Comparison of ENCODE assay signal across 16 cellular contexts in the genomic region with DNA sequence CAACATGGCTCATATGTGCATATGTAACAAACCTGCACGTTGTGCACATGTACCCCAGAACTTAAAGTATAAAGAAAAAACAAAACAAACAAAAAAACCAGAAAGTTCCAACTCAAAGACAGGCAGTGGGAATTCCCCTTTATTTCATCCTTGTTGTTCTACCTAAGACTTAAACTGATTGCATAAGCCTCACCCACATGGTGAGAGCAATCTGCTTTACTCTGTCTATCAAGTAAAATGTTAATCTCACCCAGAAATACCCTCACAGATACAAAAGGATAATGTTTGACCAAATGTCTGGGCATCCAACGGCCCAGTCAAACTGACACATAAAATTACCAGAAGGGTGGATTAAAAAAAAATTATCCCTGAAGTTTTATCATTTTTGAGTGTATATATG.
DNase-seq lines count a peak whose midpoint lies in the region; ATAC-seq and TF ChIP-seq lines count a peak whose summit lies in the region.
"Had no signal": no experiment of that assay in that cellular context is flagged by ENCODE, and none has a peak within 500 bp of the region (broad histone marks: within the 10 kb centered on the region; RNA-seq: fewer than 3 reads in every experiment).

No MANE protein-coding gene starts in this region.

- in situ Hi-C loops in G401 (cut with HindIII; ENCODE audit: low sequenced_read_pairs): no loop called here

- H3K4me3 ChIP-seq in WERI-Rb-1 (ENCODE audit: low read depth, low read length) (no peak overlapping the region), epithelial cell of esophagus (ENCODE audit: low read length) (no peak overlapping the region)
- H3K4me3 ChIP-seq: BLaER1 treated with 17β-estradiol and CSF1 and Interleukin-3, amounts not matched to agents 10 nM and 100 nM had no signal

- H3K27me3 ChIP-seq in WERI-Rb-1 (ENCODE audit: insufficient read depth, low read depth, severe bottlenecking): no peaks in the 10 kb centered on the region
- H3K27me3 ChIP-seq: BLaER1 treated with 17β-estradiol and CSF1 and Interleukin-3, amounts not matched to agents 10 nM and 100 nM had no signal

- no peak for ATAC-seq in HG02623 (IDR thresholded peaks at IDR 0.05; ENCODE audit: unreplicated experiment)

- TF ChIP-seq CTCF in WERI-Rb-1 (IDR thresholded peaks at IDR 0.05; ENCODE audit: low read depth, low read length) (no peak), epithelial cell of esophagus (IDR thresholded peaks at IDR 0.05; ENCODE audit: insufficient read depth, low read depth, low read length, missing control alignments) (no peak)

- no peaks in the 10 kb centered on the region for H3K36me3 ChIP-seq in WERI-Rb-1
- H3K36me3 ChIP-seq: BLaER1 treated with 17β-estradiol and CSF1 and Interleukin-3, amounts not matched to agents 10 nM and 100 nM had no signal

- no peaks in the 10 kb centered on the region for H3K9me3 ChIP-seq in WERI-Rb-1 (ENCODE audit: severe bottlenecking)

- H3K27ac ChIP-seq in WERI-Rb-1: no peak overlapping the region
- H3K27ac ChIP-seq: BLaER1 treated with 17β-estradiol and CSF1 and Interleukin-3, amounts not matched to agents 10 nM and 100 nM; HL-60 had no signal

- DNase-seq in G401 (ENCODE audit: low spot score) (peak; percentile 72), WERI-Rb-1 (peak; percentile 11), epithelial cell of esophagus (ENCODE audit: low read depth) (peak; percentile 19), NCI-H510A (lab: John Stamatoyannopoulos, UW) (no peak), NCI-H2227 treated with DMSO at 0.1 percent for 48 hours (lab: John Stamatoyannopoulos, UW) (no peak)
- no peak for DNase-seq in activated effector memory CD4-positive, alpha-beta T cell treated with anti-CD3 and anti-CD28 coated beads, Interleukin-2, amount 50 U/mL, for 16 hours
- DNase-seq: ACHN; Calu3; CD4-positive, CD25-positive, alpha-beta regulatory T cell; DMS79; GDM1; HCEC 1CT; HFFc6 had no signal

Comparison
In these comparisons a context has a peak if more than half of its experiments do, and no peak if none do; other contexts are left out.
1. DNase-seq: peak in G401 (single experiment), WERI-Rb-1 (single experiment) and epithelial cell of esophagus (single experiment); none in NCI-H510A (single experiment), activated effector memory CD4-positive, alpha-beta T cell treated with anti-CD3 and anti-CD28 coated beads, Interleukin-2, amount 50 U/mL, for 16 hours (single experiment) and NCI-H2227 treated with DMSO at 0.1 percent for 48 hours (single experiment).